16 cellular contexts compared by ENCODE assay signal in genomic region chr7:80724249-80724871, GRCh38.
DNase-seq lines count a peak whose midpoint lies in the region; ATAC-seq, FAIRE-seq and TF ChIP-seq lines count a peak whose summit lies in the region.
"Had no signal": no experiment of that assay in that cellular context is flagged by ENCODE, and none has a peak within 500 bp of the region (broad histone marks: within the 10 kb centered on the region; RNA-seq: fewer than 3 reads in every experiment).

No MANE protein-coding gene starts in this region.

- 0 out of 3 replicates have a peak, but pooled peaks cover under 1% of the 10 kb centered on the region for H3K9me3 ChIP-seq in A549

- 57% methylated on average over 4 of the region's 4 CpGs for WGBS in A549 (ENCODE audit: missing lambda C conversion rate)

- TF ChIP-seq CTCF in A549 (IDR thresholded peaks at IDR 0.05) (no peak), brain microvascular endothelial cell (IDR thresholded peaks at IDR 0.05; ENCODE audit: low read depth, low read length, missing control alignments) (no peak), GM10266 (IDR thresholded peaks at IDR 0.05; ENCODE audit: control insufficient read depth, insufficient read depth, low read depth, missing control alignments) (no peak)

- no peak; a peak in 1 of 5 replicates for TF ChIP-seq EP300 in A549 (IDR thresholded peaks at IDR 0.05)

- H3K9me3 Mint-ChIP-seq in effector memory CD8-positive, alpha-beta T cell = peaks cover 5 to 7% of the 10 kb centered on the region in 2 donors
- H3K9me3 Mint-ChIP-seq: activated naive CD8-positive, alpha-beta T cell treated with anti-CD3 and anti-CD28 coated beads, Interleukin-2, amount 10 ng/mL, durations not matched to agents 7 days and 5 days; type B pancreatic cell had no signal

- no peak overlapping the region for H3K27ac Mint-ChIP-seq in effector memory CD8-positive, alpha-beta T cell
- H3K27ac Mint-ChIP-seq: activated naive CD8-positive, alpha-beta T cell treated with anti-CD3 and anti-CD28 coated beads, Interleukin-2, amount 10 ng/mL, durations not matched to agents 7 days and 5 days; B cell; type B pancreatic cell had no signal

- no peaks in the 10 kb centered on the region for H3K27me3 Mint-ChIP-seq in effector memory CD8-positive, alpha-beta T cell
- H3K27me3 Mint-ChIP-seq: B cell, type B pancreatic cell had no signal

- in situ Hi-C loops in brain microvascular endothelial cell (cut with HindIII; ENCODE audit: low pct_ligation_motif_present, low sequenced_read_pairs) = no loop called here

- ATAC-seq in A549 (no peak), HG03025 (IDR thresholded peaks at IDR 0.05; ENCODE audit: low FRiP score, unreplicated experiment) (no peak)
- ATAC-seq in effector memory CD8-positive, alpha-beta T cell (replicated peaks) = no peak

- H3K36me3 Mint-ChIP-seq in effector memory CD8-positive, alpha-beta T cell (ENCODE audit: insufficient read depth) = no peaks in the 10 kb centered on the region
- H3K36me3 Mint-ChIP-seq: activated naive CD8-positive, alpha-beta T cell treated with anti-CD3 and anti-CD28 coated beads, Interleukin-2, amount 10 ng/mL, durations not matched to agents 7 days and 5 days; type B pancreatic cell had no signal

- H3K27ac ChIP-seq in A549 = peak overlapping the region; percentile 96 to 98
- peak overlapping the region; percentile 99 for H3K27ac ChIP-seq in brain microvascular endothelial cell

- H3K4me1 Mint-ChIP-seq in effector memory CD8-positive, alpha-beta T cell (ENCODE audit: low read depth in 2 of 2) = no peaks in the 10 kb centered on the region
- H3K4me1 Mint-ChIP-seq: activated naive CD8-positive, alpha-beta T cell treated with anti-CD3 and anti-CD28 coated beads, Interleukin-2, amount 10 ng/mL, durations not matched to agents 7 days and 5 days; B cell had no signal

- H3K4me3 ChIP-seq in A549 = no peak overlapping the region
- no peak overlapping the region for H3K4me3 ChIP-seq in brain microvascular endothelial cell (ENCODE audit: low read depth, low read length)

- H3K4me3 Mint-ChIP-seq in effector memory CD8-positive, alpha-beta T cell = no peak overlapping the region
- H3K4me3 Mint-ChIP-seq: activated naive CD8-positive, alpha-beta T cell treated with anti-CD3 and anti-CD28 coated beads, Interleukin-2, amount 10 ng/mL, durations not matched to agents 7 days and 5 days; B cell; type B pancreatic cell had no signal

- FAIRE-seq in A549 (lab: Jason Lieb, UNC) = peak; percentile 18
- FAIRE-seq in GM12891 (lab: Jason Lieb, UNC) = no peak
- FAIRE-seq: endothelial cell of umbilical vein, islet of Langerhans had no signal

- no peak for DNase-seq in A549 (ENCODE audit: low read depth in 1 of 2, low spot score in 1 of 2)
- DNase-seq in HEK293T (ENCODE audit: extremely low spot score) = no peak
- DNase-seq in brain microvascular endothelial cell = peak; percentile 29
- peak; percentile 65 for DNase-seq in myocyte (ENCODE audit: low read depth)
- DNase-seq in GM12891 (ENCODE audit: insufficient read length, low spot score) = no peak
- no peak for DNase-seq in effector memory CD8-positive, alpha-beta T cell
- no peak for DNase-seq in GM10266 (ENCODE audit: extremely low spot score)
- DNase-seq: activated naive CD8-positive, alpha-beta T cell treated with anti-CD3 and anti-CD28 coated beads, Interleukin-2, amount 10 ng/mL, durations not matched to agents 7 days and 5 days; NCI-H1105; occipital lobe; T-helper 2 cell had no signal

- no peak for TF ChIP-seq POLR2A in A549 (IDR thresholded peaks at IDR 0.05; ENCODE audit: low read length)
- no peak for TF ChIP-seq POLR2A in GM12891 (IDR thresholded peaks at IDR 0.05; ENCODE audit: low read depth, low read length)

- POLR2A ChIA-PET in A549 (lab: Yijun Ruan, JAX) (no interaction called here), HEK293T (lab: Yijun Ruan, JAX) (interaction anchor here (1.2 to 1.5 kb wide), 2 partner anchors 21 to 195 kb away, joined by 3 to 6 read pairs; partner anchors contain the start of gene SEMA3C)

- no peaks in the 10 kb centered on the region for H3K27me3 ChIP-seq in brain microvascular endothelial cell (replicated peaks)

- H3K4me1 ChIP-seq in A549 = peaks cover 53% of the 10 kb centered on the region

- TF ChIP-seq RAD21 in A549 (conservative IDR thresholded peaks at IDR 0.05 in 1 of 2, IDR thresholded peaks at IDR 0.05 in 1 of 2) = no peak

- peak overlapping the region; percentile 80 for H3K4me2 ChIP-seq in A549

- H3K36me3 ChIP-seq in brain microvascular endothelial cell (replicated peaks) = no peaks in the 10 kb centered on the region

- CTCF ChIA-PET in A549 (lab: Yijun Ruan, JAX) = interaction anchor here (0.6 to 1.2 kb wide), 5 partner anchors 9 to 296 kb away, joined by 3 to 4 read pairs (median 3); no protein-coding TSS in a partner anchor
- CTCF ChIA-PET in HEK293T (lab: Yijun Ruan, JAX) = interaction anchor here (0.6 to 1.3 kb wide), 4 partner anchors 9 to 609 kb away, joined by 3 to 4 read pairs (median 4); no protein-coding TSS in a partner anchor

TF ChIP-seq in A549, 52 proteins besides CTCF, POLR2A, EP300 and RAD21 (continues in another document):
- TF ChIP-seq ESRRA (IDR thresholded peaks at IDR 0.05; ENCODE audit: borderline replicate concordance, low read length) (no peak), FOSL2 (IDR thresholded peaks at IDR 0.05) (no peak), FOSL2 (CRISPR knock-in tag; IDR thresholded peaks at IDR 0.05) (no peak), USF2 (IDR thresholded peaks at IDR 0.05) (no peak), RARB (CRISPR knock-in tag; IDR thresholded peaks at IDR 0.05) (no peak), ZFP36 (IDR thresholded peaks at IDR 0.05; ENCODE audit: borderline replicate concordance, partially characterized antibody) (no peak), EHF (CRISPR knock-in tag; IDR thresholded peaks at IDR 0.05) (no peak), TP53 (CRISPR knock-in tag; IDR thresholded peaks at IDR 0.05) (no peak)

TF ChIP-seq in HEK293T, 16 proteins besides CTCF, POLR2A, EP300 and RAD21:
- TF ChIP-seq L3MBTL2 (conservative IDR thresholded peaks at IDR 0.05) = no peak
- no peak for TF ChIP-seq FOXM1 (IDR thresholded peaks at IDR 0.05; ENCODE audit: borderline replicate concordance)
- TF ChIP-seq FOXA1 (IDR thresholded peaks at IDR 0.05) = no peak
- TF ChIP-seq NFRKB (IDR thresholded peaks at IDR 0.05) = no peak
- TF ChIP-seq ARNT (IDR thresholded peaks at IDR 0.05) = no peak
- TF ChIP-seq FOXK2 (IDR thresholded peaks at IDR 0.05) = no peak
- peak; percentile 33; the same call in 1 of the 2 replicates for TF ChIP-seq ZNF384 (IDR thresholded peaks at IDR 0.05)
- no peak for TF ChIP-seq LEF1 (IDR thresholded peaks at IDR 0.05; ENCODE audit: borderline replicate concordance)

TF ChIP-seq in GM12891, 5 proteins besides CTCF, POLR2A, EP300 and RAD21:
- TF ChIP-seq TAF1 (IDR thresholded peaks at IDR 0.05; ENCODE audit: low read depth, low read length) (no peak), POU2F2 (IDR thresholded peaks at IDR 0.05; ENCODE audit: low read depth, low read length) (no peak)
TF ChIP-seq in GM12891: peak in this region for 0.

Comparison
In these comparisons a context has a peak if more than half of its experiments do, and no peak if none do; other contexts are left out.
1. DNase-seq: peak in brain microvascular endothelial cell (single experiment) and myocyte (single experiment); none in A549 (0 of 2), HEK293T (single experiment), GM12891 (single experiment), effector memory CD8-positive, alpha-beta T cell (0 of 3) and GM10266 (single experiment).